ENCODE assay signal across 1 cellular context in the genomic region with DNA sequence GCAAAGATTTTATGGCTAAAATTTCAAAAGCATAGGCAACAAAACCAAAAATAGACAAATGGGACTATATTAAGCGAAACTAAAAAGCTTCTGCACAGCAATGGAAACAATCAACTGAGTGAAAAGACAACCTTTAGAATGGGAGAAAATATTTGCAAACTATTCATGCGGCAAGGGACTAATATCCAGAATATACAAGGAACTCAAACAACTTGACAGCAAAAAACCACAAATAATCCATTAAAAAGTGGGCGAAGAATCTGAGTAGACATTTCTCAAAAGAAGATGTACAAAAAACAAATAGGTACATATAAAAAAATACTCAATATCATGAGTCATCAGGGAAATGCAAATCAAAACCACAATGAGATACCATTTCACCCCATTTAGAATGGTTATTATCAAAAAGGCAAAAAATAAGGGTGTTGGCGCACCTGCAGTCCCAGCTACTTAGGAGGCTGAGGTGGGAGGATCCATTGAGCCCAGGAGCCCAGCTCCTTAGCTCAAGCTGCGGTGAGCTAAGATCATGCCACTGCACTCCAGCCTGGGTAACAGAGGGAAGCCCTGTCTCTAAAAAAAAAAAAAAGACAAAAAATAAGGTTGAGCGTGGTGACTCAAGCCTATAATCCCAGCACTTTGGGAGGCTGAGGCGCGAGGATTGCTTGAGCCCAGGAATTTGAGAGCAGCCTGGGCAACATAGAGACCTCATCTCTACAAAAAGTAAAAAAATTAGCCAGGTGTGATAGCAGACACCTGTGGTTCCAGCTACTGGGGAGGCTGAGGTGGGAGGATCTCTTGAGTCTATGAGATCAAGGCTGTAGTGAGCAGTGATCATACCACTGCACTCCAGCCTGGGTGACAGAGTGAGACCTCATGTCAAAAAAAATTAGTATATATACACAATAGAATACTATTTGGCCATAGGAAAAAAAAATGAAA.
A peak's percentile ranks its signal among the peaks of the same experiment; 100 is the strongest.
TF ChIP-seq lines count a peak whose summit lies in the region.

No MANE protein-coding gene starts in this region.

TF ChIP-seq in K562, 482 proteins besides CTCF, POLR2A, EP300 and RAD21 (continued from another document):
- TF ChIP-seq, protein P1, sequence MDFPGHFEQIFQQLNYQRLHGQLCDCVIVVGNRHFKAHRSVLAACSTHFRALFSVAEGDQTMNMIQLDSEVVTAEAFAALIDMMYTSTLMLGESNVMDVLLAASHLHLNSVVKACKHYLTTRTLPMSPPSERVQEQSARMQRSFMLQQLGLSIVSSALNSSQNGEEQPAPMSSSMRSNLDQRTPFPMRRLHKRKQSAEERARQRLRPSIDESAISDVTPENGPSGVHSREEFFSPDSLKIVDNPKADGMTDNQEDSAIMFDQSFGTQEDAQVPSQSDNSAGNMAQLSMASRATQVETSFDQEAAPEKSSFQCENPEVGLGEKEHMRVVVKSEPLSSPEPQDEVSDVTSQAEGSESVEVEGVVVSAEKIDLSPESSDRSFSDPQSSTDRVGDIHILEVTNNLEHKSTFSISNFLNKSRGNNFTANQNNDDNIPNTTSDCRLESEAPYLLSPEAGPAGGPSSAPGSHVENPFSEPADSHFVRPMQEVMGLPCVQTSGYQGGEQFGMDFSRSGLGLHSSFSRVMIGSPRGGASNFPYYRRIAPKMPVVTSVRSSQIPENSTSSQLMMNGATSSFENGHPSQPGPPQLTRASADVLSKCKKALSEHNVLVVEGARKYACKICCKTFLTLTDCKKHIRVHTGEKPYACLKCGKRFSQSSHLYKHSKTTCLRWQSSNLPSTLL (IDR thresholded peaks at IDR 0.05), result no peak
- TF ChIP-seq SREBF1 (IDR thresholded peaks at IDR 0.05; ENCODE audit: borderline replicate concordance, low read depth, low read length) (no peak), ZNF445 (CRISPR knock-in tag; IDR thresholded peaks at IDR 0.05; ENCODE audit: low read depth) (no peak), SMARCC2 (IDR thresholded peaks at IDR 0.05; ENCODE audit: low read depth) (no peak), HMG20A (CRISPR knock-in tag; conservative IDR thresholded peaks at IDR 0.05) (no peak), ZNF212 (CRISPR knock-in tag; IDR thresholded peaks at IDR 0.05) (no peak), NFATC3 (IDR thresholded peaks at IDR 0.05) (0 out of 2 replicates have a peak, but pooled peaks have one; percentile 6), POLR2H (tag; IDR thresholded peaks at IDR 0.05; ENCODE audit: low read depth) (peak; percentile 58), MCM7 (IDR thresholded peaks at IDR 0.05) (no peak)
- TF ChIP-seq, protein P2, sequence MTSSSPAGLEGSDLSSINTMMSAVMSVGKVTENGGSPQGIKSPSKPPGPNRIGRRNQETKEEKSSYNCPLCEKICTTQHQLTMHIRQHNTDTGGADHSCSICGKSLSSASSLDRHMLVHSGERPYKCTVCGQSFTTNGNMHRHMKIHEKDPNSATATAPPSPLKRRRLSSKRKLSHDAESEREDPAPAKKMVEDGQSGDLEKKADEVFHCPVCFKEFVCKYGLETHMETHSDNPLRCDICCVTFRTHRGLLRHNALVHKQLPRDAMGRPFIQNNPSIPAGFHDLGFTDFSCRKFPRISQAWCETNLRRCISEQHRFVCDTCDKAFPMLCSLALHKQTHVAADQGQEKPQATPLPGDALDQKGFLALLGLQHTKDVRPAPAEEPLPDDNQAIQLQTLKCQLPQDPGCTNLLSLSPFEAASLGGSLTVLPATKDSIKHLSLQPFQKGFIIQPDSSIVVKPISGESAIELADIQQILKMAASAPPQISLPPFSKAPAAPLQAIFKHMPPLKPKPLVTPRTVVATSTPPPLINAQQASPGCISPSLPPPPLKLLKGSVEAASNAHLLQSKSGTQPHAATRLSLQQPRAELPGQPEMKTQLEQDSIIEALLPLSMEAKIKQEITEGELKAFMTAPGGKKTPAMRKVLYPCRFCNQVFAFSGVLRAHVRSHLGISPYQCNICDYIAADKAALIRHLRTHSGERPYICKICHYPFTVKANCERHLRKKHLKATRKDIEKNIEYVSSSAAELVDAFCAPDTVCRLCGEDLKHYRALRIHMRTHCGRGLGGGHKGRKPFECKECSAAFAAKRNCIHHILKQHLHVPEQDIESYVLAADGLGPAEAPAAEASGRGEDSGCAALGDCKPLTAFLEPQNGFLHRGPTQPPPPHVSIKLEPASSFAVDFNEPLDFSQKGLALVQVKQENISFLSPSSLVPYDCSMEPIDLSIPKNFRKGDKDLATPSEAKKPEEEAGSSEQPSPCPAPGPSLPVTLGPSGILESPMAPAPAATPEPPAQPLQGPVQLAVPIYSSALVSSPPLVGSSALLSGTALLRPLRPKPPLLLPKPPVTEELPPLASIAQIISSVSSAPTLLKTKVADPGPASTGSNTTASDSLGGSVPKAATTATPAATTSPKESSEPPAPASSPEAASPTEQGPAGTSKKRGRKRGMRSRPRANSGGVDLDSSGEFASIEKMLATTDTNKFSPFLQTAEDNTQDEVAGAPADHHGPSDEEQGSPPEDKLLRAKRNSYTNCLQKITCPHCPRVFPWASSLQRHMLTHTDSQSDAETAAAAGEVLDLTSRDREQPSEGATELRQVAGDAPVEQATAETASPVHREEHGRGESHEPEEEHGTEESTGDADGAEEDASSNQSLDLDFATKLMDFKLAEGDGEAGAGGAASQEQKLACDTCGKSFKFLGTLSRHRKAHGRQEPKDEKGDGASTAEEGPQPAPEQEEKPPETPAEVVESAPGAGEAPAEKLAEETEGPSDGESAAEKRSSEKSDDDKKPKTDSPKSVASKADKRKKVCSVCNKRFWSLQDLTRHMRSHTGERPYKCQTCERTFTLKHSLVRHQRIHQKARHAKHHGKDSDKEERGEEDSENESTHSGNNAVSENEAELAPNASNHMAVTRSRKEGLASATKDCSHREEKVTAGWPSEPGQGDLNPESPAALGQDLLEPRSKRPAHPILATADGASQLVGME (CRISPR knock-in tag; IDR thresholded peaks at IDR 0.05), result no peak
- TF ChIP-seq, protein P3, sequence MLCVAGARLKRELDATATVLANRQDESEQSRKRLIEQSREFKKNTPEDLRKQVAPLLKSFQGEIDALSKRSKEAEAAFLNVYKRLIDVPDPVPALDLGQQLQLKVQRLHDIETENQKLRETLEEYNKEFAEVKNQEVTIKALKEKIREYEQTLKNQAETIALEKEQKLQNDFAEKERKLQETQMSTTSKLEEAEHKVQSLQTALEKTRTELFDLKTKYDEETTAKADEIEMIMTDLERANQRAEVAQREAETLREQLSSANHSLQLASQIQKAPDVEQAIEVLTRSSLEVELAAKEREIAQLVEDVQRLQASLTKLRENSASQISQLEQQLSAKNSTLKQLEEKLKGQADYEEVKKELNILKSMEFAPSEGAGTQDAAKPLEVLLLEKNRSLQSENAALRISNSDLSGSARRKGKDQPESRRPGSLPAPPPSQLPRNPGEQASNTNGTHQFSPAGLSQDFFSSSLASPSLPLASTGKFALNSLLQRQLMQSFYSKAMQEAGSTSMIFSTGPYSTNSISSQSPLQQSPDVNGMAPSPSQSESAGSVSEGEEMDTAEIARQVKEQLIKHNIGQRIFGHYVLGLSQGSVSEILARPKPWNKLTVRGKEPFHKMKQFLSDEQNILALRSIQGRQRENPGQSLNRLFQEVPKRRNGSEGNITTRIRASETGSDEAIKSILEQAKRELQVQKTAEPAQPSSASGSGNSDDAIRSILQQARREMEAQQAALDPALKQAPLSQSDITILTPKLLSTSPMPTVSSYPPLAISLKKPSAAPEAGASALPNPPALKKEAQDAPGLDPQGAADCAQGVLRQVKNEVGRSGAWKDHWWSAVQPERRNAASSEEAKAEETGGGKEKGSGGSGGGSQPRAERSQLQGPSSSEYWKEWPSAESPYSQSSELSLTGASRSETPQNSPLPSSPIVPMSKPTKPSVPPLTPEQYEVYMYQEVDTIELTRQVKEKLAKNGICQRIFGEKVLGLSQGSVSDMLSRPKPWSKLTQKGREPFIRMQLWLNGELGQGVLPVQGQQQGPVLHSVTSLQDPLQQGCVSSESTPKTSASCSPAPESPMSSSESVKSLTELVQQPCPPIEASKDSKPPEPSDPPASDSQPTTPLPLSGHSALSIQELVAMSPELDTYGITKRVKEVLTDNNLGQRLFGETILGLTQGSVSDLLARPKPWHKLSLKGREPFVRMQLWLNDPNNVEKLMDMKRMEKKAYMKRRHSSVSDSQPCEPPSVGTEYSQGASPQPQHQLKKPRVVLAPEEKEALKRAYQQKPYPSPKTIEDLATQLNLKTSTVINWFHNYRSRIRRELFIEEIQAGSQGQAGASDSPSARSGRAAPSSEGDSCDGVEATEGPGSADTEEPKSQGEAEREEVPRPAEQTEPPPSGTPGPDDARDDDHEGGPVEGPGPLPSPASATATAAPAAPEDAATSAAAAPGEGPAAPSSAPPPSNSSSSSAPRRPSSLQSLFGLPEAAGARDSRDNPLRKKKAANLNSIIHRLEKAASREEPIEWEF (CRISPR knock-in tag; IDR thresholded peaks at IDR 0.05), result no peak
- TF ChIP-seq, protein P4, sequence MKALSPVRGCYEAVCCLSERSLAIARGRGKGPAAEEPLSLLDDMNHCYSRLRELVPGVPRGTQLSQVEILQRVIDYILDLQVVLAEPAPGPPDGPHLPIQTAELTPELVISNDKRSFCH (CRISPR knock-in tag; IDR thresholded peaks at IDR 0.05), result no peak
- TF ChIP-seq, protein P4 (tag; IDR thresholded peaks at IDR 0.05), result no peak
- TF ChIP-seq, protein P5, sequence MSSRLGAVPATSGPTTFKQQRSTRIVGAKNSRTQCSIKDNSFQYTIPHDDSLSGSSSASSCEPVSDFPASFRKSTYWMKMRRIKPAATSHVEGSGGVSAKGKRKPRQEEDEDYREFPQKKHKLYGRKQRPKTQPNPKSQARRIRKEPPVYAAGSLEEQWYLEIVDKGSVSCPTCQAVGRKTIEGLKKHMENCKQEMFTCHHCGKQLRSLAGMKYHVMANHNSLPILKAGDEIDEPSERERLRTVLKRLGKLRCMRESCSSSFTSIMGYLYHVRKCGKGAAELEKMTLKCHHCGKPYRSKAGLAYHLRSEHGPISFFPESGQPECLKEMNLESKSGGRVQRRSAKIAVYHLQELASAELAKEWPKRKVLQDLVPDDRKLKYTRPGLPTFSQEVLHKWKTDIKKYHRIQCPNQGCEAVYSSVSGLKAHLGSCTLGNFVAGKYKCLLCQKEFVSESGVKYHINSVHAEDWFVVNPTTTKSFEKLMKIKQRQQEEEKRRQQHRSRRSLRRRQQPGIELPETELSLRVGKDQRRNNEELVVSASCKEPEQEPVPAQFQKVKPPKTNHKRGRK (tag; IDR thresholded peaks at IDR 0.05), result peak; percentile 54; the same call in 1 of the 2 replicates
